ENCODE assay signal across 9 cellular contexts in genomic region chr17:1031711-1032110, GRCh38. TPM values are rescaled to one million over a fixed set of nuclear protein-coding genes. Genes with fewer than 3 reads are reported as not detected.
DNase-seq lines count a peak whose midpoint lies in the region; ATAC-seq and TF ChIP-seq lines count a peak whose summit lies in the region.
"Had no signal": no experiment of that assay in that cellular context is flagged by ENCODE, and none has a peak within 500 bp of the region (broad histone marks: within the 10 kb centered on the region; RNA-seq: fewer than 3 reads in every experiment).

No MANE protein-coding gene starts in this region.

- TF ChIP-seq POLR2A in prostate gland (IDR thresholded peaks at IDR 0.05): no peak

- intact Hi-C loops in prostate gland (cut with DNase I): no loop called here
- intact Hi-C loops in CD8-positive, alpha-beta T cell (cut with DNase I, micrococcal nuclease): no loop called here

- no peaks in the 10 kb centered on the region for H3K36me3 ChIP-seq in prostate gland
- H3K36me3 ChIP-seq in CD8-positive, alpha-beta T cell (ENCODE audit: insufficient read depth, low read length): no peaks in the 10 kb centered on the region

- H3K4me3 ChIP-seq in prostate gland: peak overlapping the region; percentile 13 to 23
- no peak overlapping the region for H3K4me3 ChIP-seq in CD8-positive, alpha-beta T cell (ENCODE audit: low read depth, low read length)

- no peaks in the 10 kb centered on the region for H3K9me3 Mint-ChIP-seq in CD8-positive, alpha-beta T cell
- H3K9me3 Mint-ChIP-seq: T-helper 2 cell treated with Interferon-gamma antibody and Interleukin-4, amounts not matched to agents 5 μg/mL and 100 μg/mL, for 36 hours had no signal

- 17% methylated on average over 31 of the region's 35 CpGs for WGBS in prostate gland

- CTCF ChIA-PET in CD8-positive, alpha-beta T cell (lab: Charles Lee): no interaction called here

- POLR2A ChIA-PET in CD8-positive, alpha-beta T cell (lab: Charles Lee): no interaction called here

- peaks cover 22% of the 10 kb centered on the region for H3K36me3 Mint-ChIP-seq in CD8-positive, alpha-beta T cell

- H3K27ac ChIP-seq in caudate nucleus (ENCODE audit: low read depth, low read length) (no peak overlapping the region), prostate gland (peak overlapping the region; percentile 35 to 53)
- H3K27ac ChIP-seq in CD8-positive, alpha-beta T cell (ENCODE audit: low read depth, low read length): no peak overlapping the region

- H3K4me1 ChIP-seq in prostate gland (replicated peaks): peaks cover 14% of the 10 kb centered on the region
- no peaks in the 10 kb centered on the region for H3K4me1 ChIP-seq in CD8-positive, alpha-beta T cell (ENCODE audit: insufficient read depth, low read length)

- no peaks in the 10 kb centered on the region for H3K27me3 ChIP-seq in prostate gland (replicated peaks; ENCODE audit: insufficient read depth)
- H3K27me3 ChIP-seq in CD8-positive, alpha-beta T cell (ENCODE audit: insufficient read depth, low read length): no peaks in the 10 kb centered on the region

- no peaks in the 10 kb centered on the region for H3K27me3 Mint-ChIP-seq in CD8-positive, alpha-beta T cell (ENCODE audit: low read depth)

- H3K4me1 Mint-ChIP-seq in CD8-positive, alpha-beta T cell (ENCODE audit: low read depth): peaks cover 2% of the 10 kb centered on the region

- DNase-seq in Ammon's horn (ENCODE audit: low spot score): peak; percentile 77
- peak in 32 of 61 donors; percentile 5 to 76 (median 40) for DNase-seq in caudate nucleus (lab: John Stamatoyannopoulos, UW)
- peak in 29 of 51 donors; percentile 10 to 71 (median 44) for DNase-seq in hypothalamus (lab: John Stamatoyannopoulos, UW)
- DNase-seq in prostate gland (ENCODE audit: low spot score): peak; percentile 35
- no peak for DNase-seq in NCI-H2107 (lab: John Stamatoyannopoulos, UW)
- no peak for DNase-seq in CD8-positive, alpha-beta T cell
- no peak for DNase-seq in cortex of kidney (lab: John Stamatoyannopoulos, UW)
- DNase-seq in DMS79 treated with DMSO at 0.1 percent for 48 hours (lab: John Stamatoyannopoulos, UW): no peak

- no peak overlapping the region for H3K27ac Mint-ChIP-seq in CD8-positive, alpha-beta T cell
- H3K27ac Mint-ChIP-seq: T-helper 2 cell treated with Interferon-gamma antibody and Interleukin-4, amounts not matched to agents 5 μg/mL and 100 μg/mL, for 36 hours had no signal

- no peak for ATAC-seq in CD8-positive, alpha-beta T cell

- H3K9me3 ChIP-seq in prostate gland: no peaks in the 10 kb centered on the region
- H3K9me3 ChIP-seq in CD8-positive, alpha-beta T cell (ENCODE audit: low read length): no peaks in the 10 kb centered on the region

- no peak for TF ChIP-seq CTCF in prostate gland (IDR thresholded peaks at IDR 0.05)
- no peak for TF ChIP-seq CTCF in CD8-positive, alpha-beta T cell (IDR thresholded peaks at IDR 0.05)

- no peak overlapping the region for H3K4me3 Mint-ChIP-seq in CD8-positive, alpha-beta T cell
- H3K4me3 Mint-ChIP-seq: T-helper 2 cell treated with Interferon-gamma antibody and Interleukin-4, amounts not matched to agents 5 μg/mL and 100 μg/mL, for 36 hours had no signal

RNA-seq across cellular contexts. Expression of gene TIMM22, which starts 34.8 kb away (rescaled TPM):
- 10 to 100 TPM; 15.1 to 20.3 TPM for total RNA-seq in prostate gland
- 10 to 100 TPM; 13.2 to 14.0 TPM for total RNA-seq in CD8-positive, alpha-beta T cell

RNA-seq across cellular contexts. Expression of gene NXN, which starts 52.1 kb away (rescaled TPM):
- total RNA-seq in prostate gland: 10 to 100 TPM; 56.2 to 56.7 TPM
- under 1 TPM; 0.17 to 0.95 TPM for total RNA-seq in CD8-positive, alpha-beta T cell

Comparison
In these comparisons a context has a peak if more than half of its experiments do, and no peak if none do; other contexts are left out.
1. DNase-seq: peak in Ammon's horn (single experiment), caudate nucleus (32 of 61), hypothalamus (29 of 51) and prostate gland (single experiment); none in NCI-H2107 (single experiment), CD8-positive, alpha-beta T cell (0 of 7), cortex of kidney (single experiment) and DMS79 treated with DMSO at 0.1 percent for 48 hours (single experiment).
2. H3K27ac ChIP-seq: peak in prostate gland (2 of 2); none in caudate nucleus (single experiment) and CD8-positive, alpha-beta T cell (single experiment).
3. RNA of gene NXN, which starts 52.1 kb away (total RNA-seq): 56.2 to 56.7 TPM in prostate gland; 0.17 to 0.95 TPM in CD8-positive, alpha-beta T cell; every median in the first group is over 10 times any median in the second.